In genomic region chr11:100232006-100232405, GRCh38 we compare ENCODE assay signal across 25 cellular contexts.
"Had no signal": no experiment of that assay in that cellular context is flagged by ENCODE, and none has a peak within 500 bp of the region (broad histone marks: within the 10 kb centered on the region; RNA-seq: fewer than 3 reads in every experiment).

No MANE protein-coding gene starts in this region.

- H3K4me3 Mint-ChIP-seq: activated CD4-positive, alpha-beta T cell treated with anti-CD3 and anti-CD28 coated beads, Interleukin-2, amount 10 ng/mL, durations not matched to agents 24 days and 14 days; activated CD8-positive, alpha-beta T cell treated with anti-CD3 and anti-CD28 coated beads for 36 hours; activated naive CD8-positive, alpha-beta T cell treated with anti-CD3 and anti-CD28 coated beads for 36 hours; activated T-cell treated with anti-CD3 and anti-CD28 coated beads, Interleukin-2, amount 50 U/mL, for 72 hours; activated T-helper 17 cell treated with anti-CD3 and anti-CD28 coated beads, Interleukin-2, amount 50 U/mL, for 72 hours had no signal

- H3K27ac Mint-ChIP-seq: activated CD4-positive, alpha-beta T cell treated with anti-CD3 and anti-CD28 coated beads, Interleukin-2, amount 10 ng/mL, durations not matched to agents 24 days and 14 days; activated CD8-positive, alpha-beta T cell treated with anti-CD3 and anti-CD28 coated beads for 36 hours; activated naive CD8-positive, alpha-beta T cell treated with anti-CD3 and anti-CD28 coated beads for 36 hours; activated T-cell treated with anti-CD3 and anti-CD28 coated beads, Interleukin-2, amount 50 U/mL, for 72 hours; activated T-helper 17 cell treated with anti-CD3 and anti-CD28 coated beads, Interleukin-2, amount 50 U/mL, for 72 hours had no signal

- H3K27me3 ChIP-seq: brain microvascular endothelial cell, SJCRH30 had no signal

- DNase-seq: activated CD4-positive, alpha-beta T cell treated with anti-CD3 and anti-CD28 coated beads, Interleukin-2, amount 10 ng/mL, durations not matched to agents 24 days and 14 days; activated CD4-positive, alpha-beta T cell treated with anti-CD3 and anti-CD28 coated beads, Interleukin-2, amount 50 U/mL, for 4 hours; activated CD8-positive, alpha-beta T cell treated with anti-CD3 and anti-CD28 coated beads for 36 hours; activated effector memory CD4-positive, alpha-beta T cell treated with anti-CD3 and anti-CD28 coated beads, Interleukin-2, amount 50 U/mL, for 16 hours; activated naive CD4-positive, alpha-beta T cell; activated naive CD4-positive, alpha-beta T cell treated with anti-CD3 and anti-CD28 coated beads, Interleukin-2, amount 50 U/mL, for 16 hours; activated naive CD8-positive, alpha-beta T cell treated with anti-CD3 and anti-CD28 coated beads for 36 hours; activated T-cell treated with anti-CD3 and anti-CD28 coated beads, Interleukin-2, amount 50 U/mL, for 1 hour; activated T-cell treated with anti-CD3 and anti-CD28 coated beads, Interleukin-2, amount 50 U/mL, for 72 hours; amniotic stem cell; aorta; brain microvascular endothelial cell; central memory CD4-positive, alpha-beta T cell; NCI-H1092 treated with DMSO at 0.1 percent for 48 hours; NCI-H1417; NCI-H146; NCI-H1930; NCI-H2081 treated with DMSO at 0.1 percent for 48 hours; NCI-H226; NCI-H446 treated with DMSO at 0.1 percent for 48 hours; NCI-H524 treated with DMSO at 0.1 percent for 48 hours; SHP77; SJCRH30 had no signal

- H3K4me1 Mint-ChIP-seq: activated CD4-positive, alpha-beta T cell treated with anti-CD3 and anti-CD28 coated beads, Interleukin-2, amount 10 ng/mL, durations not matched to agents 24 days and 14 days; activated naive CD8-positive, alpha-beta T cell treated with anti-CD3 and anti-CD28 coated beads for 36 hours; activated T-helper 17 cell treated with anti-CD3 and anti-CD28 coated beads, Interleukin-2, amount 50 U/mL, for 72 hours had no signal

- H3K27me3 Mint-ChIP-seq: activated CD4-positive, alpha-beta T cell treated with anti-CD3 and anti-CD28 coated beads, Interleukin-2, amount 10 ng/mL, durations not matched to agents 24 days and 14 days; activated CD8-positive, alpha-beta T cell treated with anti-CD3 and anti-CD28 coated beads for 36 hours; activated naive CD8-positive, alpha-beta T cell treated with anti-CD3 and anti-CD28 coated beads for 36 hours; activated T-helper 17 cell treated with anti-CD3 and anti-CD28 coated beads, Interleukin-2, amount 50 U/mL, for 72 hours had no signal

- H3K9me3 ChIP-seq: SJCRH30 had no signal

- H3K36me3 ChIP-seq: brain microvascular endothelial cell, SJCRH30 had no signal

- H3K4me1 ChIP-seq: SJCRH30 had no signal

- H3K36me3 Mint-ChIP-seq: activated naive CD8-positive, alpha-beta T cell treated with anti-CD3 and anti-CD28 coated beads for 36 hours had no signal

- H3K4me3 ChIP-seq: SJCRH30, SK-N-MC had no signal
